21 cellular contexts compared by ENCODE assay signal in the genomic region with DNA sequence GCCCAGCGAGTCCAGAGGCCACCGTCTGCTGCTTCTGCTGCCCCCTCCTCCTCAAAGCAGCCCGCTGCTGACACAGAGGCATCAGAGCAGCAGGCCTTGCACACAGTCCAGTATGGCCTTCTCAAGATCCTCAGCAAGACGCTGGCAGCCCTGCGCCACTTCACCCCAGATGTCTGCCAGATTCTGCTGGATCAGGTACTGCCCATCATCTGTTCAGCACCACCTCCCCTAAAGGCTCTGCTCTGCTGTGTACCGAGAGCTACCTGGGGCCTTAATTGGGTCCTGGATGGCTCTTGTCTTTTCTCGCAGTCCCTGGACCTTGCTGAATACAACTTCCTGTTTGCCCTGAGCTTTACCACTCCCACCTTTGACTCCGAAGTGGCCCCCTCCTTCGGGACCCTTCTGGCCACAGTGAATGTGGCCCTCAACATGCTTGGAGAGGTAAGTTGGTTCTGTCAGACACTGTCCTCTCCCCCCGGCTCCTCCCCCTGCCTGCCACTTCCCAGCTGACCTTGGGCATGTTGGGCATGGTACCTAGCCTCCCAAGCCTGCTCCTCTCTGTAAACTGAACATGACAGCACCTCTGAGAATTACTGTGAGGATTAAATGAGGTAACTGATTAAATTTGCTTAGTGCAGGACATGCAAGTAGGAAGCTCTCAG. TPM values are rescaled to one million over a fixed set of nuclear protein-coding genes. Genes with fewer than 3 reads are reported as not detected.
A peak's percentile ranks its signal among the peaks of the same experiment; 100 is the strongest.
DNase-seq lines count a peak whose midpoint lies in the region; ATAC-seq, FAIRE-seq and TF ChIP-seq lines count a peak whose summit lies in the region.
"Had no signal": no experiment of that assay in that cellular context is flagged by ENCODE, and none has a peak within 500 bp of the region (broad histone marks: within the 10 kb centered on the region; RNA-seq: fewer than 3 reads in every experiment).

No MANE protein-coding gene starts in this region.

- peaks cover 51% of the 10 kb centered on the region for H3K36me3 ChIP-seq in CD4-positive, alpha-beta memory T cell (ENCODE audit: insufficient read depth, low read length)
- H3K36me3 ChIP-seq in bronchial epithelial cell (ENCODE audit: control insufficient read depth, insufficient read depth, low read length) (peaks cover 29% of the 10 kb centered on the region), neural progenitor cell (no peaks in the 10 kb centered on the region), prostate gland (peaks cover 0 to 6% of the 10 kb centered on the region in 2 donors), OCI-LY7 (ENCODE audit: insufficient read depth, low read length) (peaks cover 85% of the 10 kb centered on the region)

- H2AFZ ChIP-seq in neural progenitor cell (replicated peaks) (no peak overlapping the region), OCI-LY7 (ENCODE audit: low read length) (no peak overlapping the region)

- H3K27ac ChIP-seq in CD4-positive, alpha-beta memory T cell (ENCODE audit: low read depth, low read length), result no peak overlapping the region
- H3K27ac ChIP-seq in RWPE1 (peak overlapping the region; percentile 58), neural progenitor cell (peak overlapping the region; percentile 68), prostate gland (no peak overlapping the region), OCI-LY7 (ENCODE audit: low read depth, low read length, poor library complexity, severe bottlenecking) (no peak overlapping the region)
- H3K27ac ChIP-seq: neutrophil, suprapubic skin had no signal

- H3K27ac Mint-ChIP-seq in CD4-positive, alpha-beta memory T cell, result peak overlapping the region in 5 of 7 donors; percentile 10 to 53 (median 42)
- H3K27ac Mint-ChIP-seq in neural progenitor cell, result peak overlapping the region; percentile 50
- H3K27ac Mint-ChIP-seq: activated naive CD4-positive, alpha-beta T cell treated with anti-CD3 and anti-CD28 coated beads, Interleukin-2, amount 10 ng/mL, durations not matched to agents 7 days and 5 days had no signal

- H3K27me3 Mint-ChIP-seq in CD4-positive, alpha-beta memory T cell, result no peaks in the 10 kb centered on the region
- H3K27me3 Mint-ChIP-seq in neural progenitor cell (ENCODE audit: insufficient read depth, low read depth), result peaks cover 9% of the 10 kb centered on the region
- H3K27me3 Mint-ChIP-seq: activated naive CD4-positive, alpha-beta T cell treated with anti-CD3 and anti-CD28 coated beads, Interleukin-2, amount 10 ng/mL, durations not matched to agents 7 days and 5 days; CD8-positive, alpha-beta memory T cell had no signal

- 72% methylated on average over 10 of the region's 10 CpGs for WGBS in prostate gland

- H3K4me3 Mint-ChIP-seq in CD4-positive, alpha-beta memory T cell, result no peak overlapping the region
- no peak overlapping the region for H3K4me3 Mint-ChIP-seq in neural progenitor cell
- H3K4me3 Mint-ChIP-seq: activated naive CD4-positive, alpha-beta T cell treated with anti-CD3 and anti-CD28 coated beads, Interleukin-2, amount 10 ng/mL, durations not matched to agents 7 days and 5 days; CD8-positive, alpha-beta memory T cell had no signal

- intact Hi-C loops in CD4-positive, alpha-beta memory T cell (cut with micrococcal nuclease), result no loop called here
- intact Hi-C loops in prostate gland (cut with DNase I) (no loop called here), OCI-LY7 (cut with micrococcal nuclease; ENCODE audit: unreplicated experiment) (loop anchor here (5.0 kb wide), 1 partner anchor 143 kb away; no protein-coding TSS in a partner anchor)

- ATAC-seq in HG02885 (IDR thresholded peaks at IDR 0.05; ENCODE audit: poor library complexity, unreplicated experiment), result no peak

- H3K9me2 ChIP-seq in OCI-LY7 (ENCODE audit: insufficient read depth, low read length), result no peaks in the 10 kb centered on the region

- peak; percentile 60 for FAIRE-seq in bronchial epithelial cell (lab: Jason Lieb, UNC)

- no peak for TF ChIP-seq POLR2A in prostate gland (IDR thresholded peaks at IDR 0.05)

- H3K9me3 Mint-ChIP-seq in CD4-positive, alpha-beta memory T cell, result no peaks in the 10 kb centered on the region
- H3K9me3 Mint-ChIP-seq in neural progenitor cell, result no peaks in the 10 kb centered on the region
- H3K9me3 Mint-ChIP-seq: activated naive CD4-positive, alpha-beta T cell treated with anti-CD3 and anti-CD28 coated beads, Interleukin-2, amount 10 ng/mL, durations not matched to agents 7 days and 5 days; CD8-positive, alpha-beta memory T cell had no signal

- H3K9me3 ChIP-seq in CD4-positive, alpha-beta memory T cell (ENCODE audit: control insufficient read depth in 1 of 2, low read length in 2 of 2), result no peaks in the 10 kb centered on the region
- H3K9me3 ChIP-seq in neural progenitor cell (ENCODE audit: low read depth) (no peaks in the 10 kb centered on the region), prostate gland (no peaks in the 10 kb centered on the region), OCI-LY7 (ENCODE audit: low read length) (no peaks in the 10 kb centered on the region)
- H3K9me3 ChIP-seq: gastrocnemius medialis, neutrophil, suprapubic skin had no signal

- H3K9ac ChIP-seq in neural progenitor cell, result no peak overlapping the region

- H3K36me3 Mint-ChIP-seq in CD4-positive, alpha-beta memory T cell, result peaks cover 36 to 64% of the 10 kb centered on the region in 2 donors
- peaks cover 32% of the 10 kb centered on the region for H3K36me3 Mint-ChIP-seq in neural progenitor cell

- no peak overlapping the region for H3K4me2 ChIP-seq in neural progenitor cell
- H3K4me2 ChIP-seq in OCI-LY7 (ENCODE audit: low read length), result no peak overlapping the region

- no peak overlapping the region for H3K4me3 ChIP-seq in CD4-positive, alpha-beta memory T cell (ENCODE audit: low read length in 2 of 2)
- H3K4me3 ChIP-seq in bronchial epithelial cell (ENCODE audit: low read depth, low read length) (no peak overlapping the region), neural progenitor cell (no peak overlapping the region), prostate gland (no peak overlapping the region), OCI-LY7 (ENCODE audit: low read depth, low read length, poor library complexity, severe bottlenecking) (no peak overlapping the region)
- H3K4me3 ChIP-seq: gastrocnemius medialis, suprapubic skin had no signal

- no peak for DNase-seq in CD4-positive, alpha-beta memory T cell
- DNase-seq in RWPE1 (ENCODE audit: low spot score), result no peak
- DNase-seq in bronchial epithelial cell (ENCODE audit: low read depth), result no peak
- no peak for DNase-seq in neural progenitor cell (ENCODE audit: low spot score)
- no peak for DNase-seq in prostate gland (ENCODE audit: low spot score)
- no peak for DNase-seq in NCI-H2171 (lab: John Stamatoyannopoulos, UW)
- no peak for DNase-seq in OCI-LY7 (ENCODE audit: low spot score)
- DNase-seq: activated CD4-positive, alpha-beta T cell treated with anti-CD3 and anti-CD28 coated beads for 1 hour; activated naive CD4-positive, alpha-beta T cell treated with anti-CD3 and anti-CD28 coated beads, Interleukin-2, amount 10 ng/mL, durations not matched to agents 7 days and 5 days; CD8-positive, alpha-beta memory T cell; dermis blood vessel endothelial cell; DMS79; gastrocnemius medialis; HCEC 1CT; midbrain; NCI-H2081; NCI-H446 treated with DMSO at 0.1 percent for 48 hours; T1000 had no signal

- BruUV-seq in OCI-LY7 (replicated peaks; lab: Mats Ljungman, UMichigan), result no TSS peak

- POLR2A ChIA-PET in CD4-positive, alpha-beta memory T cell (lab: Charles Lee; ENCODE audit: partially characterized antibody), result no interaction called here
- POLR2A ChIA-PET in RWPE1 (lab: Yijun Ruan, JAX; ENCODE audit: low non-redundant PET) (interaction anchor here (0.8 kb wide), 1 partner anchor 1673 kb away, joined by 3 read pairs; no protein-coding TSS in a partner anchor), OCI-LY7 (lab: Charles Lee) (no interaction called here)

- no peak for TF ChIP-seq CTCF in RWPE1 (conservative IDR thresholded peaks at IDR 0.05; ENCODE audit: low read depth)
- TF ChIP-seq CTCF in bronchial epithelial cell (IDR thresholded peaks at IDR 0.05; ENCODE audit: insufficient read depth, low read length, severe bottlenecking), result no peak
- TF ChIP-seq CTCF in neural progenitor cell (IDR thresholded peaks at IDR 0.05), result no peak
- TF ChIP-seq CTCF in prostate gland (IDR thresholded peaks at IDR 0.05), result no peak
- no peak for TF ChIP-seq CTCF in OCI-LY7 (conservative IDR thresholded peaks at IDR 0.05; ENCODE audit: low read length)

- peaks cover 21% of the 10 kb centered on the region for H3F3A ChIP-seq in neural progenitor cell (ENCODE audit: low read depth)

- H3K79me2 ChIP-seq in neural progenitor cell (ENCODE audit: low read depth) (no peaks in the 10 kb centered on the region), OCI-LY7 (ENCODE audit: insufficient read depth, low read depth, low read length) (no peaks in the 10 kb centered on the region)

- no peaks in the 10 kb centered on the region for H3K4me1 ChIP-seq in CD4-positive, alpha-beta memory T cell (ENCODE audit: insufficient read depth, low read length)
- H3K4me1 ChIP-seq in neural progenitor cell, result no peaks in the 10 kb centered on the region
- H3K4me1 ChIP-seq in prostate gland (replicated peaks), result no peaks in the 10 kb centered on the region
- H3K4me1 ChIP-seq in OCI-LY7 (ENCODE audit: insufficient read depth, low read length, poor library complexity, severe bottlenecking), result no peaks in the 10 kb centered on the region

- no peaks in the 10 kb centered on the region for H3K27me3 ChIP-seq in CD4-positive, alpha-beta memory T cell (ENCODE audit: insufficient read depth, low read length)
- no peaks in the 10 kb centered on the region for H3K27me3 ChIP-seq in bronchial epithelial cell (ENCODE audit: control insufficient read depth, insufficient read depth, low read length)
- no peaks in the 10 kb centered on the region for H3K27me3 ChIP-seq in neural progenitor cell
- H3K27me3 ChIP-seq in prostate gland (replicated peaks; ENCODE audit: insufficient read depth), result no peaks in the 10 kb centered on the region
- H3K27me3 ChIP-seq: gastrocnemius medialis, neutrophil, suprapubic skin had no signal

- H4K20me1 ChIP-seq in neural progenitor cell (ENCODE audit: low read depth), result peaks cover 12% of the 10 kb centered on the region
- H4K20me1 ChIP-seq in OCI-LY7 (ENCODE audit: insufficient read depth, low read length), result no peaks in the 10 kb centered on the region

- CTCF ChIA-PET in CD4-positive, alpha-beta memory T cell (lab: Charles Lee; ENCODE audit: partially characterized antibody), result interaction anchor here (0.5 to 2.5 kb wide), 8 partner anchors 8 to 599 kb away, joined by 3 to 13 read pairs (median 4); no protein-coding TSS in a partner anchor
- CTCF ChIA-PET in RWPE1 (lab: Yijun Ruan, JAX), result interaction anchor here (0.5 to 0.9 kb wide), 6 partner anchors 10 to 1329 kb away, joined by 3 to 4 read pairs (median 4); partner anchors contain the start of gene KYAT1
- CTCF ChIA-PET in OCI-LY7 (lab: Charles Lee; ENCODE audit: unreplicated experiment), result interaction anchor here (1.0 to 1.1 kb wide), 2 partner anchors 23 to 178 kb away, joined by 4 read pairs; partner anchors contain the start of gene SH3GLB2

- H3K4me1 Mint-ChIP-seq in CD4-positive, alpha-beta memory T cell, result peaks cover 0 to 2% (median 0%) of the 10 kb centered on the region in 4 donors
- peaks cover 2% of the 10 kb centered on the region for H3K4me1 Mint-ChIP-seq in neural progenitor cell
- H3K4me1 Mint-ChIP-seq: activated naive CD4-positive, alpha-beta T cell treated with anti-CD3 and anti-CD28 coated beads, Interleukin-2, amount 10 ng/mL, durations not matched to agents 7 days and 5 days; CD8-positive, alpha-beta memory T cell had no signal

RNA-seq across cellular contexts. Expression of gene SH3GLB2, which starts 22.7 kb away (rescaled TPM):
- total RNA-seq in CD4-positive, alpha-beta memory T cell, result 100 to 1,000 TPM; 111 to 113 TPM
- polyA plus RNA-seq in CD4-positive, alpha-beta memory T cell, result 10 to 100 TPM; 23.8 to 43.5 TPM
- total RNA-seq in bronchial epithelial cell (50.5 and 98.1 TPM in 2 replicates), neural progenitor cell (ENCODE audit: low replicate concordance) (45.7 and 98.8 TPM in 2 replicates), prostate gland (100 to 1,000 TPM; 113 to 178 TPM), OCI-LY7 (2022) (92.6 and 95.8 TPM in 2 replicates)
- total RNA-seq in OCI-LY7 (2014; rRNA removed; shearing (Covaris generic)), result 58.4 and 73.6 TPM in 2 replicates

RNA-seq across cellular contexts. Expression of gene MIGA2, which starts 31.0 kb away (rescaled TPM):
- 10 to 100 TPM; 80.5 to 84.2 TPM for total RNA-seq in CD4-positive, alpha-beta memory T cell
- 10 to 100 TPM in 1 of 2 donors, 1 to 10 TPM in 1; 6.6 to 11.6 TPM for polyA plus RNA-seq in CD4-positive, alpha-beta memory T cell
- total RNA-seq in bronchial epithelial cell (12.6 and 25.0 TPM in 2 replicates), neural progenitor cell (ENCODE audit: low replicate concordance) (10.8 and 39.1 TPM in 2 replicates), prostate gland (10 to 100 TPM; 54.5 to 56.5 TPM), OCI-LY7 (2022) (36.9 and 37.7 TPM in 2 replicates)
- 27.7 and 29.2 TPM in 2 replicates for total RNA-seq in OCI-LY7 (2014; rRNA removed; shearing (Covaris generic))

RNA-seq across cellular contexts. Expression of gene NUP188, which starts 58.0 kb away (rescaled TPM):
- 10 to 100 TPM; 70.1 to 70.8 TPM for total RNA-seq in CD4-positive, alpha-beta memory T cell
- polyA plus RNA-seq in CD4-positive, alpha-beta memory T cell, result 10 to 100 TPM; 27.2 to 39.4 TPM
- total RNA-seq in bronchial epithelial cell, result 25.8 and 38.5 TPM in 2 replicates
- 66.7 and 80.0 TPM in 2 replicates for total RNA-seq in neural progenitor cell (ENCODE audit: low replicate concordance)
- total RNA-seq in prostate gland, result 10 to 100 TPM; 34.6 to 88.6 TPM
- 70.5 and 73.6 TPM in 2 replicates for total RNA-seq in OCI-LY7 (2014; rRNA removed; shearing (Covaris generic))
- 83.8 and 91.6 TPM in 2 replicates for total RNA-seq in OCI-LY7 (2022)

RNA-seq across cellular contexts. Expression of gene DOLK, which starts 58.1 kb away (rescaled TPM):
- total RNA-seq in CD4-positive, alpha-beta memory T cell, result 10 to 100 TPM in 1 of 2 experiments, 1 to 10 TPM in 1; 9.9 to 12.9 TPM
- polyA plus RNA-seq in CD4-positive, alpha-beta memory T cell, result 10 to 100 TPM in 1 of 2 donors, 1 to 10 TPM in 1; 9.1 to 11.7 TPM
- total RNA-seq in bronchial epithelial cell (22.6 and 24.6 TPM in 2 replicates), neural progenitor cell (ENCODE audit: low replicate concordance) (8.2 and 16.8 TPM in 2 replicates), prostate gland (10 to 100 TPM; 26.6 to 27.3 TPM), OCI-LY7 (2022) (5.1 and 5.8 TPM in 2 replicates)
- total RNA-seq in OCI-LY7 (2014; rRNA removed; shearing (Covaris generic)), result 9.6 and 11.2 TPM in 2 replicates

Comparison
In these comparisons a context has a peak if more than half of its experiments do, and no peak if none do; other contexts are left out.
1. H3K27ac ChIP-seq: peak in RWPE1 (single experiment) and neural progenitor cell (single experiment); none in CD4-positive, alpha-beta memory T cell (single experiment), prostate gland (0 of 2) and OCI-LY7 (single experiment).